In the genomic region with DNA sequence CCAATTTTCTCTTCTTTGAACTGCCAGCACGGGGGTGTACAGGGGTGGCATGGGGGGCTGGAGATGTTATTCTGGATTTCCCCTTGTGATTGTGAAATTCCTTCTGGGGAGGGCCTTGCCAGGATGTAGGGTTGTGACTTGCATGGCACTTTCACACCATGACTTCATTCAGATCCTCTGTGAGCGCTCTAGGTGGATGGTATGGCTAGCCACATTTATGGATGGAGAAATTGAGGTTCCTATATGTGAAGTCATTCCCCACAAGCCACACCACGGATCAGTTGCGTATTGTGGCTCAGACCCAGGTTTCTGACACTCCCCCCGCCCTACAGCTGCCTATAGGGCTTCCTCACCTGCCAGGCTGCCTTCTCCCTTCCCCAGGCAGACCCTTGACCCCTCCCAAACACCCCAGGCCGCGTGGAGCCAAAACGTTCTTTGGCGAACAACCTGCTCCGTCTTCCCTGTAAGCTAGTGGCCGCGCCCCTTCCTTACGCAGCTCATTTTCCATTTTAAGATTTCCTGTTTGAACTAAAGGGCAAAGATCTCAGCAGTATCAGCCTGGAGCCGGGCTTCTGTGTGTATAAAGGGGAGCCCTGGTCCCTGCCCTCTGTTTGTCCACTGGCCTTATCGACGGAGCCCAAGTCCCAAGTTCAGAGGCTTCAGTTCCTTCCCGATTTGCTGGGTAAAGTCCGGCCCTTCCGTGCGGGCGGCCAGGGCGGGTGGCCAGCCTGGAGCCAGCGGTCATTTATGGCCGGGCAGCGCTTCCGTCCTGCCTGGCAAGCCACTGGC, we compare ENCODE assay signal across 13 cellular contexts.
DNase-seq lines count a peak whose midpoint lies in the region; ATAC-seq, FAIRE-seq and TF ChIP-seq lines count a peak whose summit lies in the region.
"Had no signal": no experiment of that assay in that cellular context is flagged by ENCODE, and none has a peak within 500 bp of the region (broad histone marks: within the 10 kb centered on the region; RNA-seq: fewer than 3 reads in every experiment).

No MANE protein-coding gene starts in this region.

- FAIRE-seq in endothelial cell of umbilical vein (lab: Jason Lieb, UNC), result peak; percentile 87
- FAIRE-seq: GM12892 had no signal

- no peaks in the 10 kb centered on the region for H4K20me1 ChIP-seq in endothelial cell of umbilical vein (replicated peaks; ENCODE audit: control insufficient read depth, extremely low read depth, insufficient read depth, low read length)

- H3K4me3 Mint-ChIP-seq in natural killer cell treated with Interleukin-12 subunit alpha and Interleukin-12 subunit beta and Interleukin-15 and Interleukin-18, amount 100 ng/mL, for 72 hours, result no peak overlapping the region
- H3K4me3 Mint-ChIP-seq in natural killer cell, result no peak overlapping the region
- no peak overlapping the region for H3K4me3 Mint-ChIP-seq in endodermal cell
- H3K4me3 Mint-ChIP-seq: central memory CD8-positive, alpha-beta T cell had no signal

- TF ChIP-seq POLR2A in endothelial cell of umbilical vein (IDR thresholded peaks at IDR 0.05; ENCODE audit: low read depth, low read length), result no peak

- no peak overlapping the region for H3K27ac Mint-ChIP-seq in natural killer cell treated with Interleukin-12 subunit alpha and Interleukin-12 subunit beta and Interleukin-15 and Interleukin-18, amount 100 ng/mL, for 72 hours
- H3K27ac Mint-ChIP-seq in natural killer cell (no peak overlapping the region), endodermal cell (no peak overlapping the region)

- H2AFZ ChIP-seq in endothelial cell of umbilical vein (ENCODE audit: low read depth, low read length), result peak overlapping the region; percentile 98

- H3K9me3 ChIP-seq in endothelial cell of umbilical vein (replicated peaks; ENCODE audit: control insufficient read depth, insufficient read depth, low read length) (no peaks in the 10 kb centered on the region), endodermal cell (ENCODE audit: control insufficient read depth, low read length) (no peaks in the 10 kb centered on the region)

- H3K9ac ChIP-seq in endothelial cell of umbilical vein (replicated peaks; ENCODE audit: extremely low read depth, insufficient read depth, low read length) (peak overlapping the region; percentile 61), endodermal cell (ENCODE audit: extremely low read depth, low read length, poor library complexity, severe bottlenecking) (no peak overlapping the region)

- H3K4me1 ChIP-seq in endothelial cell of umbilical vein (ENCODE audit: control insufficient read depth, extremely low read depth, insufficient read depth, low read length), result peaks cover 12% of the 10 kb centered on the region
- peaks cover 12% of the 10 kb centered on the region for H3K4me1 ChIP-seq in endodermal cell (ENCODE audit: control insufficient read depth, insufficient read depth, low read length)

- BruUV-seq in endothelial cell of umbilical vein (replicated peaks; lab: Mats Ljungman, UMichigan), result no TSS peak

- DNase-seq in natural killer cell treated with Interleukin-12 subunit alpha and Interleukin-12 subunit beta and Interleukin-15 and Interleukin-18, amount 100 ng/mL, for 72 hours (ENCODE audit: low spot score), result no peak
- DNase-seq in natural killer cell, result no peak
- DNase-seq in endothelial cell of umbilical vein (ENCODE audit: low read depth, low spot score), result peak; percentile 69
- DNase-seq in mucosa of gallbladder (ENCODE audit: low spot score), result peak; percentile 64
- DNase-seq in NCI-H1048 (lab: John Stamatoyannopoulos, UW), result no peak
- DNase-seq in endodermal cell, result no peak
- no peak for DNase-seq in epidermal melanocyte (ENCODE audit: insufficient read length, low spot score)
- no peak for DNase-seq in AML-193 (lab: John Stamatoyannopoulos, UW)
- DNase-seq: activated CD8-positive, alpha-beta memory T cell treated with anti-CD3 and anti-CD28 coated beads, Interleukin-2, amount 50 U/mL, for 4 hours; NCI-H187 treated with DMSO at 0.1 percent for 48 hours; stimulated activated CD8-positive, alpha-beta memory T cell treated with anti-CD3 and anti-CD28 coated beads, Interleukin-4, amount 100 ng/mL, for 48 hours had no signal

- H3K9me1 ChIP-seq in endothelial cell of umbilical vein (replicated peaks; ENCODE audit: control insufficient read depth, extremely low read depth, insufficient read depth, low read length), result no peaks in the 10 kb centered on the region

- H3K36me3 ChIP-seq in endothelial cell of umbilical vein (ENCODE audit: control insufficient read depth in 2 of 2, extremely low read depth in 1 of 2, insufficient read depth in 2 of 2, low read length in 2 of 2) (no peaks in the 10 kb centered on the region), endodermal cell (ENCODE audit: control insufficient read depth, insufficient read depth, low read length) (no peaks in the 10 kb centered on the region)

- POLR2A ChIA-PET in endothelial cell of umbilical vein (lab: Charles Lee), result interaction anchor here (0.5 kb wide), 1 partner anchor 214 kb away, joined by 7 read pairs; no protein-coding TSS in a partner anchor

- peak overlapping the region; percentile 74 for H3K4me2 ChIP-seq in endothelial cell of umbilical vein (ENCODE audit: insufficient read depth, low read length)

- H3K79me2 ChIP-seq in endothelial cell of umbilical vein (ENCODE audit: control insufficient read depth, insufficient read depth, low read length), result no peaks in the 10 kb centered on the region

- H3K27ac ChIP-seq in endothelial cell of umbilical vein (ENCODE audit: insufficient read depth, low read depth, low read length), result peak overlapping the region; percentile 58
- H3K27ac ChIP-seq in endodermal cell (ENCODE audit: low read depth, low read length), result no peak overlapping the region

- H3K4me1 Mint-ChIP-seq in natural killer cell treated with Interleukin-12 subunit alpha and Interleukin-12 subunit beta and Interleukin-15 and Interleukin-18, amount 100 ng/mL, for 72 hours (ENCODE audit: low read depth in 2 of 2), result no peaks in the 10 kb centered on the region
- H3K4me1 Mint-ChIP-seq in natural killer cell, result no peaks in the 10 kb centered on the region
- H3K4me1 Mint-ChIP-seq in endodermal cell, result peaks cover 41% of the 10 kb centered on the region
- H3K4me1 Mint-ChIP-seq: central memory CD8-positive, alpha-beta T cell had no signal

- ATAC-seq in natural killer cell treated with Interleukin-12 subunit alpha and Interleukin-12 subunit beta and Interleukin-15 and Interleukin-18, amount 100 ng/mL, for 72 hours, result peak; percentile 34 to 56
- no peak for ATAC-seq in natural killer cell

- dilution Hi-C loops in endothelial cell of umbilical vein (cut with MboI; ENCODE audit: extremely low pct_ligation_motif_present, low sequenced_read_pairs), result no loop called here

- H3K4me3 ChIP-seq in endothelial cell of umbilical vein (replicated peaks in 1 of 3; ENCODE audit: insufficient read depth in 1 of 3, low read depth in 1 of 3, low read length in 3 of 3) (peak overlapping the region in 2 of 3 experiments; percentile 10 to 38), endodermal cell (ENCODE audit: low read length) (no peak overlapping the region)

- 88 to 91% methylated on average over 15 to 26 of the region's 26 CpGs for WGBS in endodermal cell (ENCODE audit: insufficient coverage in 1 of 2, insufficient read length in 1 of 2), 2 experiments

- peaks cover 6 to 15% of the 10 kb centered on the region in 2 donors for H3K27me3 Mint-ChIP-seq in natural killer cell treated with Interleukin-12 subunit alpha and Interleukin-12 subunit beta and Interleukin-15 and Interleukin-18, amount 100 ng/mL, for 72 hours
- H3K27me3 Mint-ChIP-seq in natural killer cell (ENCODE audit: low read depth in 2 of 2), result peaks cover 6% of the 10 kb centered on the region in 2 donors
- H3K27me3 Mint-ChIP-seq in endodermal cell (ENCODE audit: insufficient read depth), result peaks cover 22% of the 10 kb centered on the region
- H3K27me3 Mint-ChIP-seq: central memory CD8-positive, alpha-beta T cell had no signal

- no peak for TF ChIP-seq CTCF in natural killer cell (IDR thresholded peaks at IDR 0.05)
- no peak for TF ChIP-seq CTCF in endothelial cell of umbilical vein (IDR thresholded peaks at IDR 0.05; ENCODE audit: extremely low read depth in 1 of 2, insufficient read depth in 1 of 2, low read depth in 1 of 2, low read length in 2 of 2)
- no peak for TF ChIP-seq CTCF in endodermal cell (conservative IDR thresholded peaks at IDR 0.05)

- intact Hi-C loops in natural killer cell (cut with micrococcal nuclease), result no loop called here
- intact Hi-C loops in endothelial cell of umbilical vein (cut with micrococcal nuclease), result loop anchor here (1.0 to 5.0 kb wide), 4 partner anchors 39 to 165 kb away; no protein-coding TSS in a partner anchor

- CTCF ChIA-PET in endothelial cell of umbilical vein (lab: Charles Lee), result interaction anchor here (1.0 to 1.2 kb wide), 2 partner anchors 38 to 167 kb away, joined by 3 read pairs; no protein-coding TSS in a partner anchor

- no peaks in the 10 kb centered on the region for H3K36me3 Mint-ChIP-seq in natural killer cell treated with Interleukin-12 subunit alpha and Interleukin-12 subunit beta and Interleukin-15 and Interleukin-18, amount 100 ng/mL, for 72 hours
- H3K36me3 Mint-ChIP-seq in natural killer cell (no peaks in the 10 kb centered on the region), endodermal cell (ENCODE audit: low read depth) (no peaks in the 10 kb centered on the region)

- H3K27me3 ChIP-seq in endothelial cell of umbilical vein (ENCODE audit: control insufficient read depth in 2 of 2, insufficient read depth in 2 of 2, low read length in 2 of 2) (no peaks in the 10 kb centered on the region), endodermal cell (ENCODE audit: control insufficient read depth, insufficient read depth, low read length, poor library complexity, severe bottlenecking) (no peaks in the 10 kb centered on the region)

- H3K9me3 Mint-ChIP-seq in natural killer cell treated with Interleukin-12 subunit alpha and Interleukin-12 subunit beta and Interleukin-15 and Interleukin-18, amount 100 ng/mL, for 72 hours, result no peaks in the 10 kb centered on the region
- no peaks in the 10 kb centered on the region for H3K9me3 Mint-ChIP-seq in natural killer cell
- no peaks in the 10 kb centered on the region for H3K9me3 Mint-ChIP-seq in endodermal cell
- H3K9me3 Mint-ChIP-seq: central memory CD8-positive, alpha-beta T cell had no signal

TF ChIP-seq in endothelial cell of umbilical vein, 7 proteins besides CTCF, POLR2A, EP300 and RAD21:
- no peak for TF ChIP-seq GATA2 (IDR thresholded peaks at IDR 0.05; ENCODE audit: insufficient read depth, insufficient read length, low read depth, low read length)
- no peak for TF ChIP-seq MYC (IDR thresholded peaks at IDR 0.05; ENCODE audit: low read depth, low read length)
- no peak for TF ChIP-seq FOS (IDR thresholded peaks at IDR 0.05; ENCODE audit: borderline replicate concordance, insufficient read depth, low read length)

Comparison
In these comparisons a context has a peak if more than half of its experiments do, and no peak if none do; other contexts are left out.
1. ATAC-seq: peak in natural killer cell treated with Interleukin-12 subunit alpha and Interleukin-12 subunit beta and Interleukin-15 and Interleukin-18, amount 100 ng/mL, for 72 hours (2 of 2); none in natural killer cell (0 of 3).
2. DNase-seq: peak in endothelial cell of umbilical vein (single experiment) and mucosa of gallbladder (single experiment); none in natural killer cell treated with Interleukin-12 subunit alpha and Interleukin-12 subunit beta and Interleukin-15 and Interleukin-18, amount 100 ng/mL, for 72 hours (single experiment), natural killer cell (single experiment), NCI-H1048 (single experiment), endodermal cell (single experiment), epidermal melanocyte (single experiment) and AML-193 (0 of 2).